8 cellular contexts compared by ENCODE assay signal in the genomic region with DNA sequence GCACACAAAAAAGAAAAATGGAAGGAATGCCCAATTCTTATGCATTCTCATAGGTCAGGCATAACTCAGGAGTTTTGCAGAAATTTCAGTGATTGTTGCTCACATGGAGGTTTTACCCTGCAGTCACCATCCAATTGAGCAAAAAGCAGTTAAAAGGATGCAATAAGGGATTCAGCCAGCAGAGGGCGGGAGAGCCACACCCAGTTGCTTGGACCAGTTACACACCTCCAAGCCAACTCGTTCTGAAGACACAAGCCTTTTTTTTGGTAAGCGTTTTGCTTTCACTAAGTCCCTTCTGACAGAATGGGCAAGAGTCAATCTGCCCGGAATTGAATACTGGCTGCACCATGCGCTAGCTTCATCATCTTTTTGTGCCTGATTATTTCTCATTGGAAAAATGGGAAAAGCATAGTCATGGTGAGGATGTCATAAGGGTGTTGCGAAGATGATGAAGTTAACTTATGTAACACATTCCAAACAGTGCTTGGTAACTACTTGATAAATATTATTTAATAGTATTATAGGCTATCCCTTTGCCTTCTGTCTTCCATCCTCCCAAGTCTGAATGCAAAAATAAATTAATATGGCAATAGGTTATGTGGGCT.
A peak's percentile ranks its signal among the peaks of the same experiment; 100 is the strongest.
DNase-seq lines count a peak whose midpoint lies in the region; ATAC-seq and TF ChIP-seq lines count a peak whose summit lies in the region.

No MANE protein-coding gene starts in this region.

- DNase-seq in AG09319 (ENCODE audit: extremely low read depth, low read depth) (peak; percentile 43), NCI-H2171 treated with DMSO at 0.1 percent for 48 hours (lab: John Stamatoyannopoulos, UW) (peak; percentile 86), choroid plexus epithelial cell (ENCODE audit: low read depth) (peak; percentile 82), left kidney (ENCODE audit: low read depth, low spot score) (peak; percentile 86)
- peak; percentile 60 for DNase-seq in activated CD4-positive, CD25-positive, alpha-beta regulatory T cell treated with anti-CD3 and anti-CD28 coated beads, Interleukin-2, amount 50 U/mL, for 72 hours
- peak; percentile 23 to 45 for DNase-seq in stimulated activated CD4-positive, alpha-beta T cell treated with anti-CD3 and anti-CD28 coated beads, Interleukin-4, amount 100 ng/mL, for 4 hours

- TF ChIP-seq CTCF in AG09319 (IDR thresholded peaks at IDR 0.05; ENCODE audit: low read depth, low read length) (peak; percentile 95), choroid plexus epithelial cell (conservative IDR thresholded peaks at IDR 0.05; ENCODE audit: low read depth, low read length) (peak; percentile 98)

- H3K4me3 ChIP-seq in choroid plexus epithelial cell (ENCODE audit: low read depth, low read length) = no peak overlapping the region

- ATAC-seq in GM18873 (IDR thresholded peaks at IDR 0.05; ENCODE audit: low FRiP score, unreplicated experiment) (peak; percentile 86), HG03097 (IDR thresholded peaks at IDR 0.05; ENCODE audit: low FRiP score, unreplicated experiment) (peak; percentile 84)

Comparison
In these comparisons a context has a peak if more than half of its experiments do, and no peak if none do; other contexts are left out.
1. DNase-seq: peak in every context shown above with its lines; median percentile 86 in NCI-H2171 treated with DMSO at 0.1 percent for 48 hours; 86 in left kidney; 82 in choroid plexus epithelial cell; 60 in activated CD4-positive, CD25-positive, alpha-beta regulatory T cell treated with anti-CD3 and anti-CD28 coated beads, Interleukin-2, amount 50 U/mL, for 72 hours; 43 in AG09319; 34 in stimulated activated CD4-positive, alpha-beta T cell treated with anti-CD3 and anti-CD28 coated beads, Interleukin-4, amount 100 ng/mL, for 4 hours.